ENCODE assay signal across 29 cellular contexts in genomic region chr2:142170847-142171246, GRCh38. TPM values are rescaled to one million over a fixed set of nuclear protein-coding genes. Genes with fewer than 3 reads are reported as not detected.
"Had no signal": no experiment of that assay in that cellular context is flagged by ENCODE, and none has a peak within 500 bp of the region (broad histone marks: within the 10 kb centered on the region; RNA-seq: fewer than 3 reads in every experiment).

No MANE protein-coding gene starts in this region.

- H3K27ac ChIP-seq: colonic mucosa, epithelial cell of prostate, esophagus squamous epithelium, gastrocnemius medialis, hepatocyte, lower lobe of right lung had no signal

- H3K9me3 ChIP-seq: colonic mucosa, esophagus squamous epithelium, gastrocnemius medialis, lower lobe of right lung, mucosa of descending colon had no signal

- DNase-seq: cerebellar nuclear complex; colonic mucosa; cortex of kidney; effector CD8-positive, alpha-beta T cell; effector memory CD8-positive, alpha-beta T cell; endodermal cell; erythroblast; esophagus squamous epithelium; foreskin fibroblast; foreskin melanocyte; gastrocnemius medialis; glutamatergic neuron; head of caudate nucleus; hypothalamus; immature natural killer cell; islet precursor cell; kidney; kidney glomerular epithelial cell; left colon; left ventricle myocardium superior; lower lobe of right lung; mesenchymal stem cell; mucosa of descending colon had no signal

- H3K36me3 ChIP-seq: colonic mucosa, esophagus squamous epithelium, gastrocnemius medialis, lower lobe of right lung had no signal

- H3K4me3 ChIP-seq: colonic mucosa, esophagus squamous epithelium, gastrocnemius medialis, hepatocyte, lower lobe of right lung, mucosa of descending colon had no signal

- H3K27me3 ChIP-seq: colonic mucosa, esophagus squamous epithelium, gastrocnemius medialis, hepatocyte had no signal

- H3K4me1 ChIP-seq: colonic mucosa, esophagus squamous epithelium, gastrocnemius medialis, lower lobe of right lung had no signal

- ATAC-seq: effector memory CD8-positive, alpha-beta T cell; esophagus mucosa; gastrocnemius medialis; left colon; left lobe of liver; left ventricle myocardium superior; lower lobe of right lung; mucosa of descending colon had no signal

RNA-seq across cellular contexts. Expression of gene LRP1B, which starts 40.0 kb away (rescaled TPM):
- total RNA-seq: glomerular endothelial cell, lung microvascular endothelial cell had no signal
- polyA plus RNA-seq: immature natural killer cell had no signal
